8 cellular contexts compared by ENCODE assay signal in the genomic region with DNA sequence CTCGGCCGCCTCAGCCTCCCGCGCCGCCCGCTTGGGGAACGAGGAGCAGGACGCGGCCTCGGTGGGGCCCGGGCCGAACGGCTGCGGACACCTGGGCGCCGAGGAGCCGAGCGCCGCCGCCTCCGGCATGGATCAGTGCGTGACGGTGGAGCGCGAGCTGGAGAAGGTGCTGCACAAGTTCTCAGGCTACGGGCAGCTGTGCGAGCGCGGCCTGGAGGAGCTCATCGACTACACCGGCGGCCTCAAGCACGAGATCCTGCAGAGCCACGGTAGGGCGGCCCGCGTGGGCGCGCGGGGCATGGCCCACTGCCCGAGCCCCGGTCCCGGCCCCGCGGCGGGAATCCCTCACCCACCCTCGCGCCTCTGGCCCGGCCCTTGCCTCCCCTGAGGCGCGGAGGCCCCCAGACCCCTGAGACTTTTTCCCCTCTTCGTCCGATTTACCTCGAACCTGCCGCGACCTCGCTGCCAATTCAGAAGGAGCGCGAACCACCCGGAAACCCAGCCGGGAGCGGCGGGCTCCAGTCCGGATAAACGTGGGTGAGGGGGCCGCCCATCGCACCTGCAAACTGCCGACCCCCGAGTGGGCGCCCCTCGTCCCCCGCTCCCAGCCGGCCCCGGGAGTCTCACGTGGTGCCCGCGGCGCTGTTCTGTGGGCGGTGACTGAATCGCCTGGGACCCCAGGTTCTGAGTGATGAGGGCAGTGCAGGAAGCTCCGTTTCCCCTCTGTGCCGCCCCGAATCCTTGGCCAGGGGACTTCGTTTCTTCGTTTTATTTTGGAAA. TPM values are rescaled to one million over a fixed set of nuclear protein-coding genes. Genes with fewer than 3 reads are reported as not detected.
A peak's percentile ranks its signal among the peaks of the same experiment; 100 is the strongest.
DNase-seq lines count a peak whose midpoint lies in the region; ATAC-seq and TF ChIP-seq lines count a peak whose summit lies in the region.
"Not testable (repeated sequence)": the region's sequence is repeated elsewhere in the genome, so short reads cannot be mapped to it uniquely, and the experiment has no call there.

No MANE protein-coding gene starts in this region.

- POLR2A ChIA-PET in CD8-positive, alpha-beta memory T cell (lab: Charles Lee); T-cell (lab: Charles Lee): not testable (repeated sequence)

- H3K4me1 ChIP-seq in CD8-positive, alpha-beta memory T cell (ENCODE audit: insufficient read depth, low read length), result not testable (repeated sequence)

- H3K4me3 ChIP-seq in CD8-positive, alpha-beta memory T cell (ENCODE audit: low read length), result peak overlapping the region; percentile 62
- H3K4me3 ChIP-seq in foreskin fibroblast (ENCODE audit: low read depth in 1 of 2, low read length in 2 of 2), result peak overlapping the region; percentile 62 to 64

- not testable (repeated sequence) for H3K9me3 Mint-ChIP-seq in CD8-positive, alpha-beta memory T cell; T-cell; activated naive CD4-positive, alpha-beta T cell treated with anti-CD3 and anti-CD28 coated beads, Interleukin-2, amount 50 U/mL, for 24 hours; natural killer cell

- H3K4me1 Mint-ChIP-seq in CD8-positive, alpha-beta memory T cell, result peaks cover 5 to 13% (median 5%) of the 10 kb centered on the region in 3 donors
- H3K4me1 Mint-ChIP-seq in T-cell; activated naive CD4-positive, alpha-beta T cell treated with anti-CD3 and anti-CD28 coated beads, Interleukin-2, amount 50 U/mL, for 24 hours; natural killer cell: not testable (repeated sequence)

- intact Hi-C loops in natural killer cell (cut with micrococcal nuclease), result not testable (repeated sequence)

- CTCF ChIA-PET in CD8-positive, alpha-beta memory T cell (lab: Charles Lee); T-cell (lab: Charles Lee): not testable (repeated sequence)

- not testable (repeated sequence) for H3K9me3 ChIP-seq in CD8-positive, alpha-beta memory T cell (ENCODE audit: low read length)

- not testable (repeated sequence) for H3K36me3 ChIP-seq in CD8-positive, alpha-beta memory T cell (ENCODE audit: insufficient read depth, low read length)

- peak overlapping the region in 7 of 8 donors; percentile 43 to 83 (median 75) for H3K27ac Mint-ChIP-seq in CD8-positive, alpha-beta memory T cell
- H3K27ac Mint-ChIP-seq in T-cell (peak overlapping the region in 1 of 2 donors; percentile 77), natural killer cell (peak overlapping the region; percentile 77 to 85)
- H3K27ac Mint-ChIP-seq in activated naive CD4-positive, alpha-beta T cell treated with anti-CD3 and anti-CD28 coated beads, Interleukin-2, amount 50 U/mL, for 24 hours, result peak overlapping the region; percentile 62

- H3K36me3 Mint-ChIP-seq in CD8-positive, alpha-beta memory T cell; T-cell; activated naive CD4-positive, alpha-beta T cell treated with anti-CD3 and anti-CD28 coated beads, Interleukin-2, amount 50 U/mL, for 24 hours; natural killer cell: not testable (repeated sequence)

- peak overlapping the region; percentile 83 to 92 (median 86) for H3K4me3 Mint-ChIP-seq in CD8-positive, alpha-beta memory T cell
- H3K4me3 Mint-ChIP-seq in T-cell (peak overlapping the region; percentile 79 to 81 (median 81)), natural killer cell (peak overlapping the region; percentile 91)
- H3K4me3 Mint-ChIP-seq in activated naive CD4-positive, alpha-beta T cell treated with anti-CD3 and anti-CD28 coated beads, Interleukin-2, amount 50 U/mL, for 24 hours, result peak overlapping the region; percentile 90

- TF ChIP-seq CTCF in foreskin fibroblast (IDR thresholded peaks at IDR 0.05; ENCODE audit: low read depth, low read length); natural killer cell (IDR thresholded peaks at IDR 0.05): not testable (repeated sequence)

- H3K27me3 Mint-ChIP-seq in CD8-positive, alpha-beta memory T cell; T-cell; activated naive CD4-positive, alpha-beta T cell treated with anti-CD3 and anti-CD28 coated beads, Interleukin-2, amount 50 U/mL, for 24 hours; natural killer cell (ENCODE audit: low read depth in 2 of 2): not testable (repeated sequence)

- ATAC-seq in GM21526 (IDR thresholded peaks at IDR 0.05; ENCODE audit: low FRiP score, unreplicated experiment) (peak; percentile 27), HG03571 (IDR thresholded peaks at IDR 0.05; ENCODE audit: unreplicated experiment) (peak; percentile 21), T-cell (replicated peaks in 1 of 4) (peak; percentile 38 to 42 (median 40)), natural killer cell (peak; percentile 21 to 33 (median 27))

- DNase-seq in CD8-positive, alpha-beta memory T cell, result peak; percentile 41 to 77 (median 68)
- peak; percentile 4 to 66 (median 50) for DNase-seq in T-cell
- DNase-seq in foreskin fibroblast, result peak; percentile 28 to 62
- peak; percentile 56 for DNase-seq in natural killer cell
- peak; percentile 30 for DNase-seq in stimulated activated CD8-positive, alpha-beta memory T cell treated with anti-CD3 and anti-CD28 coated beads, Interleukin-4, amount 100 ng/mL, for 24 hours (ENCODE audit: low read depth)

- H3K27ac ChIP-seq in CD8-positive, alpha-beta memory T cell (ENCODE audit: low read depth, low read length), result peak overlapping the region; percentile 16

- not testable (repeated sequence) for H3K27me3 ChIP-seq in CD8-positive, alpha-beta memory T cell (ENCODE audit: insufficient read depth, low read length, poor library complexity, severe bottlenecking)

RNA-seq across cellular contexts. Expression of gene RMND5A, which starts 0.6 kb away (rescaled TPM):
- 10 to 100 TPM; 57.7 to 63.5 TPM for total RNA-seq in CD8-positive, alpha-beta memory T cell
- 20.7 TPM for polyA plus RNA-seq in CD8-positive, alpha-beta memory T cell
- total RNA-seq in T-cell, result 10 to 100 TPM; 27.0 to 37.3 (median 31.7) TPM
- 10 to 100 TPM; 35.3 to 63.3 (median 54.3) TPM for total RNA-seq in natural killer cell

Comparison
In these comparisons a context has a peak if more than half of its experiments do, and no peak if none do; other contexts are left out.
1. Peak in every context shown above with its lines: DNase-seq, ATAC-seq, H3K4me3 ChIP-seq and H3K27ac ChIP-seq.